Comparison of ENCODE assay signal across 12 cellular contexts in genomic region chr19:17183858-17184271, GRCh38. TPM values are rescaled to one million over a fixed set of nuclear protein-coding genes. Genes with fewer than 3 reads are reported as not detected.
A peak's percentile ranks its signal among the peaks of the same experiment; 100 is the strongest.
DNase-seq lines count a peak whose midpoint lies in the region; ATAC-seq and TF ChIP-seq lines count a peak whose summit lies in the region.
"Had no signal": no experiment of that assay in that cellular context is flagged by ENCODE, and none has a peak within 500 bp of the region (broad histone marks: within the 10 kb centered on the region; RNA-seq: fewer than 3 reads in every experiment).

No MANE protein-coding gene starts in this region.

- intact Hi-C loops in naive thymus-derived CD4-positive, alpha-beta T cell (cut with micrococcal nuclease) = loop anchor here (1.0 to 5.0 kb wide), 6 partner anchors 21 to 117 kb away; partner anchors contain the start of genes HAUS8 (in 1 of the 2) and MYO9B (in 1 of the 2)
- intact Hi-C loops in lower leg skin (cut with DNase I; ENCODE audit: low total_unique reads) = no loop called here
- intact Hi-C loops in head of caudate nucleus (cut with DNase I) = no loop called here

- 78 to 79% methylated on average over 11 of the region's 11 CpGs for WGBS in lower leg skin, 2 donors

- H3K27ac ChIP-seq in naive thymus-derived CD4-positive, alpha-beta T cell (ENCODE audit: low read depth, low read length) = peak overlapping the region; percentile 68
- H3K27ac ChIP-seq: vagina had no signal

- POLR2A ChIA-PET in naive thymus-derived CD4-positive, alpha-beta T cell (lab: Charles Lee) = interaction anchor here (0.6 to 4.2 kb wide), 13 partner anchors 15 to 904 kb away, joined by 3 to 33 read pairs (median 6); partner anchors contain the start of genes BABAM1, HAUS8, MYO9B and OCEL1

- H3K4me3 Mint-ChIP-seq in naive thymus-derived CD4-positive, alpha-beta T cell = peak overlapping the region; percentile 82 to 94 (median 89)

- H3K36me3 Mint-ChIP-seq in naive thymus-derived CD4-positive, alpha-beta T cell = peaks cover 0 to 36% (median 4%) of the 10 kb centered on the region in 5 donors

- peaks cover 16 to 29% (median 20%) of the 10 kb centered on the region in 7 donors for H3K4me1 Mint-ChIP-seq in naive thymus-derived CD4-positive, alpha-beta T cell

- CTCF ChIA-PET in naive thymus-derived CD4-positive, alpha-beta T cell (lab: Charles Lee) = interaction anchor here (0.5 to 1.7 kb wide), 16 partner anchors 9 to 1214 kb away, joined by 3 to 8 read pairs (median 3); partner anchors contain the start of gene USE1

- H3K4me3 ChIP-seq in naive thymus-derived CD4-positive, alpha-beta T cell (ENCODE audit: low read length) = peak overlapping the region; percentile 75
- no peak overlapping the region for H3K4me3 ChIP-seq in lower leg skin (ENCODE audit: low read depth, poor library complexity, severe bottlenecking)
- H3K4me3 ChIP-seq: vagina had no signal

- no peaks in the 10 kb centered on the region for H3K27me3 Mint-ChIP-seq in naive thymus-derived CD4-positive, alpha-beta T cell

- TF ChIP-seq CTCF in lower leg skin (IDR thresholded peaks at IDR 0.05) = no peak

- H3K9me3 ChIP-seq in naive thymus-derived CD4-positive, alpha-beta T cell (ENCODE audit: control insufficient read depth in 2 of 3, low read length in 3 of 3) = no peaks in the 10 kb centered on the region
- H3K9me3 ChIP-seq: vagina had no signal

- no peaks in the 10 kb centered on the region for H3K27me3 ChIP-seq in naive thymus-derived CD4-positive, alpha-beta T cell (ENCODE audit: control insufficient read depth in 2 of 2, insufficient read depth in 2 of 2, low read length in 2 of 2)
- H3K27me3 ChIP-seq: vagina had no signal

- ATAC-seq in HG02610 (IDR thresholded peaks at IDR 0.05; ENCODE audit: unreplicated experiment) = peak; percentile 74
- peak; percentile 64 for ATAC-seq in naive thymus-derived CD4-positive, alpha-beta T cell
- no peak for ATAC-seq in GM21576 (IDR thresholded peaks at IDR 0.05; ENCODE audit: unreplicated experiment)

- DNase-seq in GF-D8 (lab: John Stamatoyannopoulos, UW) (peak; percentile 42), lower leg skin (ENCODE audit: low spot score in 2 of 2) (no peak), head of caudate nucleus (no peak), NCI-H510A treated with DMSO at 0.1 percent for 48 hours (lab: John Stamatoyannopoulos, UW) (no peak)
- peak; percentile 62 for DNase-seq in activated CD8-positive, alpha-beta memory T cell treated with anti-CD3 and anti-CD28 coated beads, Interleukin-2, amount 50 U/mL, for 48 hours
- DNase-seq in naive thymus-derived CD4-positive, alpha-beta T cell = peak in 6 of 9 donors; percentile 18 to 41 (median 34)
- DNase-seq: cerebellar nuclear complex, HCEC 1CT, T1000 had no signal

- peak overlapping the region; percentile 85 to 99 (median 96) for H3K27ac Mint-ChIP-seq in naive thymus-derived CD4-positive, alpha-beta T cell

- H3K9me3 Mint-ChIP-seq in naive thymus-derived CD4-positive, alpha-beta T cell = peaks cover 0 to 4% (median 0%) of the 10 kb centered on the region in 11 donors

- H3K36me3 ChIP-seq in naive thymus-derived CD4-positive, alpha-beta T cell (ENCODE audit: control insufficient read depth in 2 of 3, insufficient read depth in 3 of 3, low read length in 3 of 3) = peaks cover 0 to 44% (median 0%) of the 10 kb centered on the region in 3 experiments

- H3K4me1 ChIP-seq in naive thymus-derived CD4-positive, alpha-beta T cell (ENCODE audit: control insufficient read depth in 2 of 2, insufficient read depth in 2 of 2, low read length in 2 of 2) = peaks cover 13 to 16% of the 10 kb centered on the region in 2 donors
- H3K4me1 ChIP-seq: vagina had no signal

- no peak for TF ChIP-seq POLR2A in lower leg skin (IDR thresholded peaks at IDR 0.05)

RNA-seq across cellular contexts. Expression of gene USE1, which starts 31.3 kb away (rescaled TPM):
- total RNA-seq in naive thymus-derived CD4-positive, alpha-beta T cell = 10 to 100 TPM; 24.7 to 51.1 (median 30.5) TPM
- 10 to 100 TPM; 63.1 to 68.3 TPM for polyA plus RNA-seq in naive thymus-derived CD4-positive, alpha-beta T cell
- 10 to 100 TPM; 16.6 to 25.5 (median 23.8) TPM for total RNA-seq in lower leg skin

RNA-seq across cellular contexts. Expression of gene OCEL1, which starts 42.2 kb away (rescaled TPM):
- total RNA-seq in naive thymus-derived CD4-positive, alpha-beta T cell = 10 to 100 TPM; 21.8 to 32.8 (median 29.8) TPM
- 10 to 100 TPM; 37.7 to 41.1 TPM for polyA plus RNA-seq in naive thymus-derived CD4-positive, alpha-beta T cell
- 1 to 10 TPM; 2.6 to 7.9 (median 4.0) TPM for total RNA-seq in lower leg skin

Comparison
In these comparisons a context has a peak if more than half of its experiments do, and no peak if none do; other contexts are left out.
1. DNase-seq: peak in GF-D8 (single experiment), activated CD8-positive, alpha-beta memory T cell treated with anti-CD3 and anti-CD28 coated beads, Interleukin-2, amount 50 U/mL, for 48 hours (single experiment) and naive thymus-derived CD4-positive, alpha-beta T cell (6 of 9); none in lower leg skin (0 of 2), head of caudate nucleus (0 of 42) and NCI-H510A treated with DMSO at 0.1 percent for 48 hours (single experiment).
2. intact Hi-C loops: an anchor here in naive thymus-derived CD4-positive, alpha-beta T cell (1.0 to 5.0 kb wide); none called in lower leg skin and head of caudate nucleus.